16 cellular contexts compared by ENCODE assay signal in the genomic region with DNA sequence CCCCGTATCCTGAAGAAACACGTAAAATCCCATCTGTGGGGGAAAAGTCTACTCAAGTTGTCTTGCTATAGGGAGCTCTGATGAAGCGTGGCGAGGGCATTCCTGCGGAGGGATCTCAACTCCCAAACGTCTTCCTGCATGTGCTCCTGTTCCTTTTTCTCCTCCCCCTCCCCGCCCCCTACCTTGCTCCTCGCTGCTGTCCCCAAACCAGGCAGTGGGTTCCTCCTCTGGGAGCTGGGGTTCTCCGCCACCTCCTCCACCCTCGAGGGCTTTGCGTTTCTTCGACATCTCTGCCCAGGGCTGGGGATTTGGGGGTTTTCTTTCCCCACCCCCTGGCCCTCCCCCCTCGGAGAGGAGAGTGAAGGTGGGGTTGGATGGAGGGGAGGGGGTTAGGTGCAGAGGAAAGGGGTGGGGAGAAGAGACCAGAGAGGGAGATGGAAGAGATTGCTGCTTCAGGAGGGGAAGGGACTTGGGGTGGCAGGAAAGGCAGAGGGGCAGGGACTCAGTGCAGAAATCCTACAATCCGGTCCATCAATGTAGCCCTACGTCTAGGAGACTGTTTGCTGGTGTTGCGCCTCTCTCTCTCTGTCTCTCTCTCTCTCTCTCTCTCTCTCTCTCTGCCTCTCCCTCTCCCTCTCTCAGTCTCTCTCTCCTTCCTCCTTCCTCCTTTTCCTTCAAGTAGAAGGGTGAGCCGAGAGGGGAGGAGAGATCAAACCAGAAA.
DNase-seq lines count a peak whose midpoint lies in the region; ATAC-seq, FAIRE-seq and TF ChIP-seq lines count a peak whose summit lies in the region.
"Had no signal": no experiment of that assay in that cellular context is flagged by ENCODE, and none has a peak within 500 bp of the region (broad histone marks: within the 10 kb centered on the region; RNA-seq: fewer than 3 reads in every experiment).

No MANE protein-coding gene starts in this region.

- in situ Hi-C loops in SK-MEL-5 (cut with HindIII; ENCODE audit: low pct_unique_long_range_greater_than_20kb, low sequenced_read_pairs), result no loop called here

- H3K79me2 ChIP-seq in DND-41 (ENCODE audit: insufficient read depth, low read length), result no peaks in the 10 kb centered on the region
- H3K79me2 ChIP-seq in osteoblast (ENCODE audit: insufficient read depth, low read length), result no peaks in the 10 kb centered on the region

- no peaks in the 10 kb centered on the region for H3K27me3 ChIP-seq in DND-41 (ENCODE audit: insufficient read depth, low read length, poor library complexity)
- H3K27me3 ChIP-seq in osteoblast (ENCODE audit: insufficient read depth, low read length), result peaks cover 28% of the 10 kb centered on the region
- peaks cover 29% of the 10 kb centered on the region for H3K27me3 ChIP-seq in SJCRH30
- H3K27me3 ChIP-seq in small intestine (ENCODE audit: control insufficient read depth in 2 of 2, insufficient read depth in 2 of 2, low read length in 2 of 2), result peaks cover 0 to 3% of the 10 kb centered on the region in 2 donors

- H3K9ac ChIP-seq in DND-41 (ENCODE audit: low read depth, low read length), result peak overlapping the region; percentile 50

- H3K4me1 ChIP-seq in DND-41 (ENCODE audit: insufficient read depth, low read length) (peaks cover 42% of the 10 kb centered on the region), osteoblast (ENCODE audit: insufficient read depth, low read length) (peaks cover 10% of the 10 kb centered on the region), SJCRH30 (no peaks in the 10 kb centered on the region), small intestine (ENCODE audit: control insufficient read depth in 2 of 2, insufficient read depth in 1 of 2, low read depth in 1 of 2, low read length in 1 of 2) (no peaks in the 10 kb centered on the region)
- H3K4me1 ChIP-seq: right lobe of liver had no signal

- 17 to 46% (median 42%) methylated on average over 16 to 17 of the region's 17 CpGs for WGBS in small intestine, 3 donors

- no peak for TF ChIP-seq CTCF in DND-41 (IDR thresholded peaks at IDR 0.05; ENCODE audit: borderline replicate concordance, extremely low read depth, low read length, poor library complexity, severe bottlenecking)
- no peak for TF ChIP-seq CTCF in fibroblast of villous mesenchyme (IDR thresholded peaks at IDR 0.05; ENCODE audit: insufficient read depth, low read depth, low read length)
- no peak for TF ChIP-seq CTCF in osteoblast (IDR thresholded peaks at IDR 0.05; ENCODE audit: extremely low read depth, low read depth, low read length)

- H3K27ac ChIP-seq in DND-41 (ENCODE audit: low read length) (peak overlapping the region; percentile 90), osteoblast (ENCODE audit: low read depth, low read length) (no peak overlapping the region), SJCRH30 (no peak overlapping the region), small intestine (ENCODE audit: low read depth in 1 of 2, low read length in 1 of 2) (no peak overlapping the region)
- H3K27ac ChIP-seq: body of pancreas, right lobe of liver had no signal

- peak overlapping the region in 1 of 2 experiments; percentile 50; a peak in 2 of 4 replicates for H3K4me3 ChIP-seq in DND-41 (ENCODE audit: low read depth in 1 of 2, low read length in 2 of 2)
- peak overlapping the region; percentile 65 for H3K4me3 ChIP-seq in fibroblast of villous mesenchyme (ENCODE audit: low read depth, low read length)
- H3K4me3 ChIP-seq in osteoblast (ENCODE audit: insufficient read depth, low read length), result peak overlapping the region; percentile 90
- H3K4me3 ChIP-seq in SJCRH30, result no peak overlapping the region
- no peak overlapping the region for H3K4me3 ChIP-seq in small intestine (ENCODE audit: low read depth in 1 of 2, low read length in 2 of 2)
- H3K4me3 ChIP-seq: body of pancreas, right lobe of liver had no signal

- no peaks in the 10 kb centered on the region for H4K20me1 ChIP-seq in DND-41 (ENCODE audit: insufficient read depth, low read length)
- H4K20me1 ChIP-seq in osteoblast (ENCODE audit: insufficient read depth, low read length), result no peaks in the 10 kb centered on the region

- H3K9me3 ChIP-seq in DND-41 (ENCODE audit: insufficient read depth, low read length, severe bottlenecking) (peaks cover 2% of the 10 kb centered on the region), osteoblast (ENCODE audit: low read depth, low read length) (no peaks in the 10 kb centered on the region), SJCRH30 (replicated peaks) (no peaks in the 10 kb centered on the region), small intestine (ENCODE audit: control insufficient read depth, low read depth) (no peaks in the 10 kb centered on the region)
- H3K9me3 ChIP-seq: body of pancreas, right lobe of liver had no signal

- H3K4me2 ChIP-seq in DND-41 (ENCODE audit: insufficient read depth, low read length) (peak overlapping the region; percentile 72), osteoblast (ENCODE audit: insufficient read depth, low read length) (peak overlapping the region; percentile 100)

- peak; percentile 24 for ATAC-seq in DND-41 (ENCODE audit: insufficient read depth, low read depth)
- ATAC-seq: activated T-helper 17 cell treated with anti-CD3 and anti-CD28 coated beads, Interleukin-2, amount 50 U/mL, for 72 hours; body of pancreas; right lobe of liver had no signal

- DNase-seq in DND-41, result peak; percentile 38
- DNase-seq in SK-MEL-5 (ENCODE audit: low read depth, low spot score), result peak; percentile 82
- DNase-seq in fibroblast of villous mesenchyme (ENCODE audit: low read depth), result no peak
- no peak for DNase-seq in osteoblast (ENCODE audit: insufficient read length, low spot score, missing footprints)
- DNase-seq in SJCRH30, result no peak
- DNase-seq in NCI-H2029 treated with DMSO at 0.1 percent for 48 hours (lab: John Stamatoyannopoulos, UW), result no peak
- no peak for DNase-seq in hepatic stellate cell (ENCODE audit: low spot score)
- DNase-seq in small intestine, result no peak
- DNase-seq: body of pancreas; CD4-positive, alpha-beta T cell; NCI-H146; NCI-H526 treated with DMSO at 0.1 percent for 48 hours; right lobe of liver; T1000 had no signal

- H2AFZ ChIP-seq in DND-41 (ENCODE audit: low read depth, low read length), result peak overlapping the region; percentile 46
- H2AFZ ChIP-seq in osteoblast (ENCODE audit: low read length), result peak overlapping the region; percentile 50

- no peaks in the 10 kb centered on the region for H3K36me3 ChIP-seq in DND-41 (ENCODE audit: insufficient read depth, low read length)
- H3K36me3 ChIP-seq in osteoblast (ENCODE audit: insufficient read depth, low read length), result no peaks in the 10 kb centered on the region
- no peaks in the 10 kb centered on the region for H3K36me3 ChIP-seq in SJCRH30
- H3K36me3 ChIP-seq in small intestine (ENCODE audit: control insufficient read depth in 2 of 2, insufficient read depth in 2 of 2, low read length in 2 of 2), result no peaks in the 10 kb centered on the region
- H3K36me3 ChIP-seq: right lobe of liver had no signal

- no peak for FAIRE-seq in small intestine (lab: Jason Lieb, UNC)
- FAIRE-seq: GM18507 had no signal

Comparison
In these comparisons a context has a peak if more than half of its experiments do, and no peak if none do; other contexts are left out.
1. DNase-seq: peak in DND-41 (single experiment) and SK-MEL-5 (single experiment); none in fibroblast of villous mesenchyme (single experiment), osteoblast (single experiment), SJCRH30 (0 of 2), NCI-H2029 treated with DMSO at 0.1 percent for 48 hours (single experiment), hepatic stellate cell (single experiment) and small intestine (single experiment).
2. H3K4me3 ChIP-seq: peak in fibroblast of villous mesenchyme (single experiment) and osteoblast (single experiment); none in SJCRH30 (single experiment) and small intestine (0 of 2).